Comparison of ENCODE assay signal across 8 cellular contexts in the genomic region with DNA sequence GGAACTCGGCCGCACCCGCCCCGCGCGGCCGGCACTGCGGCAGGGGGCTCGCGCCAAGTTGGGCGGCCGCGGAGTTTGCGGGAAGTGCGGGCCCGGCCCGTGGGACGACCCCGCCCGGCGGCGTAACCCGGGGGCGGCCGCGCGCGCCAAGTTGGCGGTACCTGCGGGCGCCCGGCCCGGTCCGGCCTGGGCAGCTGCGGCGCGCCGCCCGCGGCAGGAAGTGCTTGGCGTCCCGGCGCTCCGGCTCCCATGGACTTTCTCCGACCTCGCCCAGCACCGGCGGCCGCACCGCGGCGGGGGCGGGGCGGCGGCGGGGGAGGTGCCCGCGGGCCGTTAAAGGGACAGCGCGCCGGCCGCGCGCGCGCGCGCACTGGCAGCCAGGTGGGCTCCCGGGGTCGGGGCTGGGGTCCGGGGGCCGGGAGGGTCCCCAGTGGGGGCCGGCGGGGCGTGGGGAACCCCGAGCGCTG. TPM values are rescaled to one million over a fixed set of nuclear protein-coding genes. Genes with fewer than 3 reads are reported as not detected.
DNase-seq lines count a peak whose midpoint lies in the region; ATAC-seq and TF ChIP-seq lines count a peak whose summit lies in the region.

Gene NACC2, minus strand, starts transcription at position 262 of the 467 bp plus-strand sequence. CDS start 44,768 bp downstream, outside the sequence.

- TF ChIP-seq EP300 in upper lobe of left lung (IDR thresholded peaks at IDR 0.05), result no peak

- DNase-seq in HK-2 (ENCODE audit: unreplicated experiment), result peak; percentile 70
- peak; percentile 61 for DNase-seq in WERI-Rb-1
- no peak for DNase-seq in epithelial cell of prostate (ENCODE audit: low read depth, low spot score)
- DNase-seq in mucosa of gallbladder (ENCODE audit: low spot score), result peak; percentile 68
- peak; percentile 73 to 95 for DNase-seq in upper lobe of left lung

- peaks cover 8% of the 10 kb centered on the region; the same call in 1 of the 2 replicates for H4K20me1 ChIP-seq in BLaER1

- ATAC-seq in upper lobe of left lung (ENCODE audit: low FRiP score in 2 of 2) (peak in 1 of 2 donors; percentile 77), HG03025 (IDR thresholded peaks at IDR 0.05; ENCODE audit: low FRiP score, unreplicated experiment) (no peak), GM21360 (IDR thresholded peaks at IDR 0.05; ENCODE audit: unreplicated experiment) (no peak)

- TF ChIP-seq CTCF in WERI-Rb-1 (IDR thresholded peaks at IDR 0.05; ENCODE audit: low read depth, low read length) (no peak), upper lobe of left lung (IDR thresholded peaks at IDR 0.05) (peak in 1 of 6 experiments; percentile 21)

- WGBS in upper lobe of left lung, 2 donors, result 0% methylated on average over 14 of the region's 78 CpGs; no CpG with 5 or more reads in 1 of the 2 donors

- H3K27ac ChIP-seq in BLaER1 (no peak within 1 kb of the TSS), WERI-Rb-1 (peak within 1 kb of the TSS; percentile 39), epithelial cell of prostate (peak within 1 kb of the TSS; percentile 69), upper lobe of left lung (peak within 1 kb of the TSS; percentile 90 to 96 (median 93))

- peak within 1 kb of the TSS; percentile 76 for H3K4me2 ChIP-seq in BLaER1

- no peaks in the 10 kb centered on the region for H3K9me3 ChIP-seq in BLaER1
- H3K9me3 ChIP-seq in WERI-Rb-1 (ENCODE audit: severe bottlenecking), result no peaks in the 10 kb centered on the region
- no peaks in the 10 kb centered on the region for H3K9me3 ChIP-seq in upper lobe of left lung

- no peaks in the 10 kb centered on the region for H3K36me3 ChIP-seq in BLaER1
- H3K36me3 ChIP-seq in WERI-Rb-1, result no peaks in the 10 kb centered on the region; the same call in 1 of the 2 replicates
- H3K36me3 ChIP-seq in upper lobe of left lung, result peaks cover 0 to 9% (median 0%) of the 10 kb centered on the region in 4 donors

- H3K27me3 ChIP-seq in BLaER1 (peaks cover 71% of the 10 kb centered on the region), WERI-Rb-1 (ENCODE audit: insufficient read depth, low read depth, severe bottlenecking) (no peaks in the 10 kb centered on the region), upper lobe of left lung (no peaks in the 10 kb centered on the region)

- no peak within 1 kb of the TSS for H3K9ac ChIP-seq in BLaER1

- H3K4me1 ChIP-seq in BLaER1 (peaks cover 32% of the 10 kb centered on the region), upper lobe of left lung (peaks cover 47 to 67% (median 52%) of the 10 kb centered on the region in 4 donors)

- H3K4me3 ChIP-seq in BLaER1 (peak within 1 kb of the TSS; percentile 64), WERI-Rb-1 (ENCODE audit: low read depth, low read length) (peak within 1 kb of the TSS; percentile 53), upper lobe of left lung (peak within 1 kb of the TSS; percentile 64 to 97 (median 88))

- TF ChIP-seq POLR2A in upper lobe of left lung (IDR thresholded peaks at IDR 0.05), result peak in 2 of 4 donors; percentile 15 to 45

RNA-seq across cellular contexts. Expression of gene NACC2, which starts in this region (rescaled TPM):
- total RNA-seq in mucosa of gallbladder, result 59.6 TPM
- 10 to 100 TPM; 16.8 to 38.4 (median 31.3) TPM for total RNA-seq in upper lobe of left lung
